In the genomic region with DNA sequence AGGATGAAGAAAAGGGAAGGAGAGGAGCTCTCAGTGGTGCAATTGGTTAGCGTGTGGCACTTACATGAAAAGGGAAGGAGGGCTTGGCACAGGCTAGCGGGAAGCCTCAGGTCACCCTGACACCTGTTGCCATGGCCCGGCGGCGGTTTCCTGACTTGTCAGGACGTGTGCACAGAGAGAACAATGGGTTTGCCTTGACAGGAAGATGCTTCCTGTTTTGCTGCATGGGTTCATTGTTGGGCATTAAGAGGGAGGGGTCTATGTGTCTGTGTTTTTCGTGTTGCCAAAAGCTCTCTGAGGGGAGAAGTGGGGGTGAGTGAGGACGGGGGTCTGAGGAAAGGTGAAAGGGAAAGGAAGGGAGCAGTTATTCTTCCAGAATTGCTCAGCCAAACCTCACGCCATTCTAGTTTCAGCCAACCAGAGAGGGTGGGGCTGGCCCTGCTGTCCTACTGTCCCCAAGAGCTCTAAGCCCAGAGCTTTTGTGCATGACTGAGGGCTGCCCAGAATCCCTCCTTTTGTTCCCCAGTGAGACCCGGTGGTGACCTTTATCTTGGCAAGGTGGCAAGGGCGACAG, we compare ENCODE assay signal across 8 cellular contexts. TPM values are rescaled to one million over a fixed set of nuclear protein-coding genes. Genes with fewer than 3 reads are reported as not detected.
DNase-seq lines count a peak whose midpoint lies in the region; ATAC-seq, FAIRE-seq and TF ChIP-seq lines count a peak whose summit lies in the region.

No MANE protein-coding gene starts in this region.

- CTCF ChIA-PET in Calu3 (lab: Charles Lee), result interaction anchor here (0.6 to 2.9 kb wide), 10 partner anchors 8 to 843 kb away, joined by 3 to 16 read pairs (median 4); no protein-coding TSS in a partner anchor
- CTCF ChIA-PET in K562 (lab: Yijun Ruan, JAX; ENCODE audit: low intra/inter-chr PET ratio), result no interaction called here

- 2% methylated on average over 11 of the region's 11 CpGs for WGBS in K562 (ENCODE audit: insufficient coverage, low coverage, missing lambda C conversion rate)
- no CpG with 5 or more reads among the region's 11 CpGs for WGBS in neuronal stem cell (ENCODE audit: extremely low coverage in 2 of 2, insufficient read length in 2 of 2, insufficient replicate concordance in 1 of 2), 2 donors

- intact Hi-C loops in Calu3 (cut with micrococcal nuclease; ENCODE audit: unreplicated experiment) (no loop called here), K562 (cut with micrococcal nuclease) (no loop called here)

- no peak for TF ChIP-seq POLR2A in K562 (conservative IDR thresholded peaks at IDR 0.05)

- in situ Hi-C loops in K562 (cut with MboI), result no loop called here

- H3K9me3 ChIP-seq in K562 (replicated peaks; ENCODE audit: control insufficient read depth, insufficient read depth, low read depth, low read length) (no peaks in the 10 kb centered on the region; the same call in 1 of the 2 replicates), neuronal stem cell (replicated peaks in 1 of 2; ENCODE audit: control insufficient read depth in 2 of 2, insufficient read depth in 1 of 2, low read depth in 1 of 2, low read length in 2 of 2) (no peaks in the 10 kb centered on the region)

- TF ChIP-seq CTCF in Calu3 (IDR thresholded peaks at IDR 0.05; ENCODE audit: unreplicated experiment) (no peak), K562 (IDR thresholded peaks at IDR 0.05 in 2 of 3, conservative IDR thresholded peaks at IDR 0.05 in 1 of 3; ENCODE audit: insufficient read depth in 2 of 3, low read depth in 1 of 3, low read length in 3 of 3) (no peak)

- H3K9me1 ChIP-seq in K562 (ENCODE audit: control insufficient read depth, insufficient read depth, low read length), result no peaks in the 10 kb centered on the region

- H3K27me3 ChIP-seq in K562 (ENCODE audit: control insufficient read depth in 2 of 2, insufficient read depth in 2 of 2, low read length in 2 of 2) (peaks cover 0 to 7% of the 10 kb centered on the region in 2 experiments; a peak in 1 of 5 replicates), neuronal stem cell (ENCODE audit: control insufficient read depth in 3 of 3, insufficient read depth in 3 of 3, low read depth in 1 of 3, low read length in 3 of 3) (no peaks in the 10 kb centered on the region)

- no peak overlapping the region for H3K4ac ChIP-seq in neuronal stem cell (ENCODE audit: low read length)

- H3K79me1 ChIP-seq in neuronal stem cell (ENCODE audit: low read depth, low read length), result no peaks in the 10 kb centered on the region

- no peak overlapping the region for H3K4me3 ChIP-seq in K562
- H3K4me3 ChIP-seq in neuronal stem cell (ENCODE audit: low read length in 2 of 2), result no peak overlapping the region

- H3K27me3 Mint-ChIP-seq in Calu3 (ENCODE audit: unreplicated experiment), result peaks cover 93% of the 10 kb centered on the region

- H3K79me2 ChIP-seq in K562 (ENCODE audit: control insufficient read depth, insufficient read depth, low read length), result no peaks in the 10 kb centered on the region

- no peak overlapping the region for H3K27ac Mint-ChIP-seq in Calu3 (ENCODE audit: unreplicated experiment)

- BruUV-seq in Calu3 (replicated peaks; lab: Mats Ljungman, UMichigan) (no TSS peak), K562 (replicated peaks; lab: Mats Ljungman, UMichigan) (no TSS peak)

- H4K8ac ChIP-seq in neuronal stem cell (ENCODE audit: low read depth, low read length), result no peak overlapping the region

- no peak overlapping the region for H3K4me3 Mint-ChIP-seq in Calu3 (ENCODE audit: low read depth, unreplicated experiment)

- no peak for FAIRE-seq in K562 (lab: Jason Lieb, UNC)

- no peak overlapping the region for H2AK5ac ChIP-seq in neuronal stem cell (ENCODE audit: low read depth, low read length)

- H2BK15ac ChIP-seq in neuronal stem cell (ENCODE audit: low read length), result no peak overlapping the region

- no peak overlapping the region for H2BK120ac ChIP-seq in neuronal stem cell (ENCODE audit: low read depth, low read length)

- no peak overlapping the region for H3K18ac ChIP-seq in neuronal stem cell (ENCODE audit: low read length)

- peaks cover 13% of the 10 kb centered on the region for H3K9me3 Mint-ChIP-seq in Calu3 (ENCODE audit: low read depth, unreplicated experiment)

- H3K27ac ChIP-seq in K562 (ENCODE audit: extremely low read depth, low read depth, low read length) (no peak overlapping the region), neuronal stem cell (replicated peaks; ENCODE audit: low read length) (no peak overlapping the region)

- TF ChIP-seq RAD21 in K562 (CRISPR knock-in tag; conservative IDR thresholded peaks at IDR 0.05 in 1 of 2, IDR thresholded peaks at IDR 0.05 in 1 of 2), result no peak

- H3K4me1 Mint-ChIP-seq in Calu3 (ENCODE audit: low read depth, unreplicated experiment), result peaks cover 8% of the 10 kb centered on the region

- DNase-seq in Calu3, result peak; percentile 60
- peak; percentile 94 for DNase-seq in RPMI8226
- DNase-seq in K562 (ENCODE audit: extremely low read depth in 1 of 4, low spot score in 3 of 4), result no peak
- DNase-seq in neuronal stem cell (ENCODE audit: low spot score), result no peak
- no peak for DNase-seq in iPS-NIHi11 (ENCODE audit: low spot score)
- no peak for DNase-seq in DMS79 (lab: John Stamatoyannopoulos, UW)

- H3K23ac ChIP-seq in neuronal stem cell (ENCODE audit: low read depth, low read length, poor library complexity), result no peak overlapping the region

- ATAC-seq in GM19468 (IDR thresholded peaks at IDR 0.05; ENCODE audit: extremely low read depth, unreplicated experiment), result peak; percentile 87
- peak; percentile 67 for ATAC-seq in HG03558 (IDR thresholded peaks at IDR 0.05; ENCODE audit: extremely low read depth, unreplicated experiment)
- ATAC-seq in K562, result no peak

- no peak overlapping the region for H4K91ac ChIP-seq in neuronal stem cell (ENCODE audit: low read depth, low read length, poor library complexity)

- POLR2A ChIA-PET in K562 (lab: Yijun Ruan, JAX), result interaction anchor here (0.9 kb wide), 1 partner anchor 10 kb away, joined by 3 read pairs; no protein-coding TSS in a partner anchor

- no peak overlapping the region for H3K4me2 ChIP-seq in K562 (ENCODE audit: insufficient read depth, low read length)
- H3K4me2 ChIP-seq in neuronal stem cell (ENCODE audit: insufficient read depth, low read length, poor library complexity, severe bottlenecking), result no peak overlapping the region

- no peaks in the 10 kb centered on the region for H4K20me1 ChIP-seq in K562 (replicated peaks; ENCODE audit: control insufficient read depth, insufficient read depth, low read length)

- H3K36me3 ChIP-seq in K562 (ENCODE audit: control insufficient read depth, insufficient read depth, low read length), result no peaks in the 10 kb centered on the region
- H3K36me3 ChIP-seq in neuronal stem cell (replicated peaks in 1 of 2; ENCODE audit: control insufficient read depth in 2 of 2, insufficient read depth in 2 of 2, low read length in 2 of 2), result no peaks in the 10 kb centered on the region

- no peak overlapping the region for H2BK5ac ChIP-seq in neuronal stem cell (ENCODE audit: low read length)

- H2AFZ ChIP-seq in K562 (ENCODE audit: low read depth, low read length) (peak overlapping the region; percentile 63; the same call in 1 of the 2 replicates), neuronal stem cell (ENCODE audit: low read length) (peak overlapping the region; percentile 71)

- no peak overlapping the region for H3K14ac ChIP-seq in neuronal stem cell (ENCODE audit: low read length)

- no peak for TF ChIP-seq EP300 in K562 (IDR thresholded peaks at IDR 0.05; ENCODE audit: low read length)

- H3K36me3 Mint-ChIP-seq in Calu3 (ENCODE audit: insufficient read depth, unreplicated experiment), result no peaks in the 10 kb centered on the region

- H3K9ac ChIP-seq in K562 (ENCODE audit: insufficient read depth in 1 of 2, low read depth in 2 of 2, low read length in 2 of 2) (no peak overlapping the region), neuronal stem cell (ENCODE audit: low read depth, low read length, poor library complexity) (no peak overlapping the region)

- no peak overlapping the region for H2BK12ac ChIP-seq in neuronal stem cell (ENCODE audit: low read length)

- H3K4me1 ChIP-seq in K562 (replicated peaks in 1 of 2; ENCODE audit: control insufficient read depth in 2 of 2, insufficient read depth in 2 of 2, low read length in 2 of 2) (no peaks in the 10 kb centered on the region), neuronal stem cell (ENCODE audit: control insufficient read depth in 2 of 2, insufficient read depth in 1 of 2, low read depth in 1 of 2, low read length in 2 of 2) (peaks cover 2 to 11% of the 10 kb centered on the region in 2 donors)

TF ChIP-seq in K562, 482 proteins besides CTCF, POLR2A, EP300 and RAD21 (continues in another document):
- TF ChIP-seq TRIM28 (IDR thresholded peaks at IDR 0.05) (no peak), PTTG1 (tag; IDR thresholded peaks at IDR 0.05; ENCODE audit: low read depth) (no peak)

RNA-seq across cellular contexts. Expression of gene CCR7, which starts 17.1 kb away (rescaled TPM):
- not detected in 2 replicates for total RNA-seq in Calu3 (2022)
- total RNA-seq in K562 (2011; cell fraction: chromatin; rRNA removed; ENCODE audit: low replicate concordance), result 0.62 and 2.8 TPM in 2 replicates
- total RNA-seq in K562 (2011; cell fraction: nucleolus; rRNA removed), result 1.6 and 2.2 TPM in 2 replicates
- 1.1 and 1.2 TPM in 2 replicates for total RNA-seq in K562 (2011; cell fraction: nucleoplasm; rRNA removed)
- total RNA-seq in K562 (2014; rRNA removed), result 0.14 and 0.33 TPM in 2 replicates
- total RNA-seq in K562 (2014; rRNA removed; fragmentation: Illumina TruSeq; extraction: Trizol), result 0.13 and 0.22 TPM in 2 replicates
- total RNA-seq in K562 (2015; rRNA removed; fragmentation: Illumina TruSeq; extraction: Trizol), result 0.30 and 0.51 TPM in 2 replicates
- 1.1 and 1.3 TPM in 2 replicates for total RNA-seq in K562 (2021)
- 0.46 and 1.4 TPM in 2 replicates for polyA plus RNA-seq in K562 (2011; rRNA removed)
- 0.83 and 6.2 TPM in 2 replicates for polyA plus RNA-seq in K562 (2011; cell fraction: cytosol; rRNA removed)
- polyA plus RNA-seq in K562 (2011; cell fraction: nucleus; rRNA removed), result 0.28 and 2.5 TPM in 2 replicates
- 0.48 and 2.1 TPM in 2 replicates for polyA plus RNA-seq in K562 (2012)
- 0.48 and 0.73 TPM in 2 replicates for polyA plus RNA-seq in K562 (2014; fragmentation: Illumina TruSeq; extraction: Trizol)
- 1 to 10 TPM in 1 of 2 experiments, under 1 TPM in 1; 0.58 to 1.0 TPM for polyA plus RNA-seq in K562 (2014; fragmentation: Nextera tagmentation; extraction: Ambion mirVana)
- 0.32 and 0.56 TPM in 2 replicates for polyA plus RNA-seq in K562 (2014; rRNA removed)
- 1.1 and 4.7 TPM in 2 replicates for polyA minus RNA-seq in K562 (2011; rRNA and poly(A)+ RNA removed)
- polyA minus RNA-seq in K562 (2011; cell fraction: cytosol; rRNA and poly(A)+ RNA removed), result 1.3 TPM in 1 of 2 replicates, not detected in the other
- polyA minus RNA-seq in K562 (2011; cell fraction: nucleus; rRNA and poly(A)+ RNA removed), result 0.67 and 1.5 TPM in 2 replicates
- 0.10 TPM for polyA plus RNA-seq in neuronal stem cell (2013, experiment 1 of 2)
- 0.06 TPM for polyA plus RNA-seq in neuronal stem cell (2013, experiment 2 of 2)

Comparison
In these comparisons a context has a peak if more than half of its experiments do, and no peak if none do; other contexts are left out.
1. DNase-seq: peak in Calu3 (single experiment) and RPMI8226 (single experiment); none in K562 (0 of 4), neuronal stem cell (single experiment), iPS-NIHi11 (single experiment) and DMS79 (single experiment).